ENCODE assay signal across 32 cellular contexts in the genomic region with DNA sequence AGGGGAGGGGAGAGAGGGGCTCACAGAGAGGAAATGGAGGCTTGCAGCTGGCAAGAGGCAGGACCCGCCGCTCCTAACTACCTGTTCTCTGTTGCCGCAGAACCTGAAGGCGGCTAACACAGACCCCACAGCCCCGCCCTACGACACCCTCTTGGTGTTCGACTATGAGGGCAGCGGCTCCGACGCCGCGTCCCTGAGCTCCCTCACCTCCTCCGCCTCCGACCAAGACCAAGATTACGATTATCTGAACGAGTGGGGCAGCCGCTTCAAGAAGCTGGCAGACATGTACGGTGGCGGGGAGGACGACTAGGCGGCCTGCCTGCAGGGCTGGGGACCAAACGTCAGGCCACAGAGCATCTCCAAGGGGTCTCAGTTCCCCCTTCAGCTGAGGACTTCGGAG. TPM values are rescaled to one million over a fixed set of nuclear protein-coding genes. Genes with fewer than 3 reads are reported as not detected.
DNase-seq lines count a peak whose midpoint lies in the region; ATAC-seq, FAIRE-seq and TF ChIP-seq lines count a peak whose summit lies in the region.
"Had no signal": no experiment of that assay in that cellular context is flagged by ENCODE, and none has a peak within 500 bp of the region (broad histone marks: within the 10 kb centered on the region; RNA-seq: fewer than 3 reads in every experiment).

No MANE protein-coding gene starts in this region.

- H3K56ac ChIP-seq in H1 (replicated peaks; ENCODE audit: insufficient read length, low read depth, low read length), result no peak overlapping the region

- H2BK20ac ChIP-seq in H1 (ENCODE audit: low read length), result no peak overlapping the region

- no peak for TF ChIP-seq EP300 in H1 (IDR thresholded peaks at IDR 0.05; ENCODE audit: borderline replicate concordance in 1 of 2, low read depth in 2 of 2, low read length in 2 of 2)

- H4K8ac ChIP-seq in H1 (ENCODE audit: extremely low read depth, insufficient read depth, low read length), result no peak overlapping the region

- H3K4me1 ChIP-seq in NT2/D1 (ENCODE audit: insufficient read depth, insufficient read length), result no peaks in the 10 kb centered on the region
- H3K4me1 ChIP-seq in RWPE2 (ENCODE audit: insufficient read depth, poor library complexity, severe bottlenecking), result peaks cover 5% of the 10 kb centered on the region
- H3K4me1 ChIP-seq in H1 (replicated peaks in 1 of 4; ENCODE audit: control insufficient read depth in 3 of 4, insufficient read depth in 4 of 4, low read length in 3 of 4), result no peaks in the 10 kb centered on the region
- no peaks in the 10 kb centered on the region for H3K4me1 ChIP-seq in testis
- H3K4me1 ChIP-seq: BE2C had no signal

- 89% methylated on average over 19 of the region's 23 CpGs; no CpG with 5 or more reads in 1 of the 2 experiments for WGBS in H1 (ENCODE audit: extremely low coverage in 1 of 2, insufficient coverage in 1 of 2, insufficient read length in 1 of 2, insufficient replicate concordance in 2 of 2, low coverage in 1 of 2, low lambda C conversion rate in 2 of 2, missing lambda C conversion rate in 1 of 2), 2 experiments
- 64 to 78% methylated on average over 22 to 23 of the region's 23 CpGs for WGBS in testis, 2 donors

- H3K9me3 ChIP-seq in NT2/D1 (ENCODE audit: insufficient read depth, low read length) (no peaks in the 10 kb centered on the region), RWPE2 (ENCODE audit: severe bottlenecking) (no peaks in the 10 kb centered on the region), H1 (ENCODE audit: insufficient read depth in 2 of 2, low read depth in 1 of 2, low read length in 1 of 2) (no peaks in the 10 kb centered on the region), testis (no peaks in the 10 kb centered on the region)
- H3K9me3 ChIP-seq: BE2C, BLaER1 had no signal

- H4K5ac ChIP-seq in H1 (ENCODE audit: insufficient read length, low read depth, low read length), result no peak overlapping the region

- no peak overlapping the region for H2BK15ac ChIP-seq in H1 (ENCODE audit: low read length)

- POLR2A ChIA-PET in H1 (lab: Charles Lee; ENCODE audit: partially characterized antibody), result interaction anchor here (0.5 to 0.6 kb wide), 2 partner anchors 8 to 52 kb away, joined by 3 read pairs; no protein-coding TSS in a partner anchor

- no peak for TF ChIP-seq RAD21 in H1 (IDR thresholded peaks at IDR 0.05 in 1 of 2, conservative IDR thresholded peaks at IDR 0.05 in 1 of 2; ENCODE audit: low read depth in 2 of 2, low read length in 2 of 2)

- H3K36me3 ChIP-seq in NT2/D1 (ENCODE audit: insufficient read depth, insufficient read length, low read length), result peaks cover 37% of the 10 kb centered on the region
- peaks cover 65% of the 10 kb centered on the region for H3K36me3 ChIP-seq in RWPE2 (ENCODE audit: low read depth)
- peaks cover 12 to 56% (median 42%) of the 10 kb centered on the region in 4 experiments for H3K36me3 ChIP-seq in H1 (ENCODE audit: control insufficient read depth in 2 of 4, insufficient read depth in 4 of 4, low read length in 3 of 4)
- H3K36me3 ChIP-seq in testis (ENCODE audit: low read depth, missing control alignments), result no peaks in the 10 kb centered on the region
- H3K36me3 ChIP-seq: BE2C, BLaER1 had no signal

- no peak overlapping the region for H3K23ac ChIP-seq in H1 (ENCODE audit: insufficient read length)

- no peak overlapping the region for H2BK120ac ChIP-seq in H1 (replicated peaks; ENCODE audit: low read depth, low read length)

- FAIRE-seq in H1 (lab: Jason Lieb, UNC), result no peak
- FAIRE-seq in RCC 7860 (lab: Jason Lieb, UNC), result no peak
- FAIRE-seq: A204.1, GM12878, GM12892, GM18507, GM19239 had no signal

- H3K27me3 ChIP-seq in NT2/D1 (ENCODE audit: insufficient read depth, insufficient read length) (no peaks in the 10 kb centered on the region), RWPE2 (ENCODE audit: insufficient read depth, poor library complexity, severe bottlenecking) (no peaks in the 10 kb centered on the region), H1 (replicated peaks in 1 of 4; ENCODE audit: control insufficient read depth in 3 of 4, extremely low read depth in 1 of 4, insufficient read depth in 3 of 4, low read length in 3 of 4) (no peaks in the 10 kb centered on the region; a peak in 1 of 7 replicates), testis (no peaks in the 10 kb centered on the region)
- H3K27me3 ChIP-seq: BE2C, BLaER1 had no signal

- H3K9ac ChIP-seq in NT2/D1 (ENCODE audit: insufficient read length, low read depth) (peak overlapping the region; percentile 50), H1 (replicated peaks in 1 of 4; ENCODE audit: extremely low read depth in 1 of 4, low read depth in 3 of 4, low read length in 3 of 4) (no peak overlapping the region)
- H3K9ac ChIP-seq: BLaER1 had no signal

- H2AFZ ChIP-seq in H1 (ENCODE audit: low read length), result no peak overlapping the region

- no peak overlapping the region for H2BK12ac ChIP-seq in H1 (ENCODE audit: low read depth, low read length)

- no peak overlapping the region for H4K91ac ChIP-seq in H1 (replicated peaks; ENCODE audit: insufficient read length, low read length)

- TF ChIP-seq POLR2A in H1 (IDR thresholded peaks at IDR 0.05; ENCODE audit: control extremely low read depth in 1 of 2, low read depth in 2 of 2, low read length in 2 of 2) (no peak), testis (IDR thresholded peaks at IDR 0.05) (no peak)

- H3K4me2 ChIP-seq in H1 (ENCODE audit: insufficient read depth in 1 of 2, low read depth in 2 of 2, low read length in 2 of 2), result no peak overlapping the region
- H3K4me2 ChIP-seq: BLaER1 had no signal

- peak overlapping the region; percentile 52; the same call in 1 of the 2 replicates for H2BK5ac ChIP-seq in H1 (ENCODE audit: low read depth, low read length)

- DNase-seq in NT2/D1 (ENCODE audit: low read depth, low spot score), result no peak
- DNase-seq in RWPE2 (ENCODE audit: low spot score), result no peak
- DNase-seq in H1 (ENCODE audit: low read depth in 1 of 2, low spot score in 2 of 2), result no peak
- peak; percentile 44 for DNase-seq in testis
- DNase-seq in left colon, result no peak
- DNase-seq in NCI-H524 (lab: John Stamatoyannopoulos, UW), result no peak
- no peak for DNase-seq in RCC 7860 (ENCODE audit: low spot score)
- DNase-seq: 8988T; ACHN; BE2C; C1 segment of cervical spinal cord; CD4-positive, alpha-beta memory T cell; CD4-positive, CD25-positive, alpha-beta regulatory T cell; CD8-positive, alpha-beta memory T cell; COR-L47; DMS 273 treated with DMSO at 0.1 percent for 48 hours; DMS153; DMS53; DMS79; DND-41; EL; GDM1 had no signal

- no peaks in the 10 kb centered on the region for H3K79me2 ChIP-seq in H1 (ENCODE audit: control insufficient read depth in 1 of 2, insufficient read depth in 2 of 2, low read length in 2 of 2)

- no peaks in the 10 kb centered on the region for H3K23me2 ChIP-seq in H1 (ENCODE audit: low read depth, low read length)

- H3K4me3 ChIP-seq in NT2/D1 (ENCODE audit: insufficient read length, low read depth), result no peak overlapping the region
- H3K4me3 ChIP-seq in RWPE2 (ENCODE audit: severe bottlenecking), result no peak overlapping the region
- no peak overlapping the region for H3K4me3 ChIP-seq in H1 (ENCODE audit: extremely low read depth in 1 of 4, insufficient read depth in 2 of 4, low read depth in 3 of 4, low read length in 4 of 4)
- no peak overlapping the region for H3K4me3 ChIP-seq in testis
- H3K4me3 ChIP-seq: BLaER1, GM12878 had no signal

- H3K4ac ChIP-seq in H1 (replicated peaks; ENCODE audit: insufficient read length, low read depth, low read length), result no peak overlapping the region

- H2AK5ac ChIP-seq in H1 (ENCODE audit: low read depth, low read length), result no peak overlapping the region

- H3K27ac ChIP-seq in RWPE2 (ENCODE audit: poor library complexity, severe bottlenecking), result peak overlapping the region; percentile 9
- no peak overlapping the region; the same call in 1 of the 2 replicates for H3K27ac ChIP-seq in H1 (ENCODE audit: low read depth, low read length)
- no peak overlapping the region for H3K27ac ChIP-seq in testis
- H3K27ac ChIP-seq: BLaER1 had no signal

- no peak overlapping the region for H3K14ac ChIP-seq in H1 (ENCODE audit: insufficient read length)

- ATAC-seq in RWPE2 (ENCODE audit: low read depth), result no peak
- no peak for ATAC-seq in GM18870 (IDR thresholded peaks at IDR 0.05; ENCODE audit: unreplicated experiment)
- no peak for ATAC-seq in left colon
- ATAC-seq: GM12878 had no signal

- intact Hi-C loops in testis (cut with DNase I; ENCODE audit: low total_unique reads), result no loop called here
- intact Hi-C loops in left colon (cut with DNase I, micrococcal nuclease), result loop anchor here in 1 of 2 donors (10.0 kb wide), 1 partner anchor 107 kb away; no protein-coding TSS in a partner anchor

- peaks cover 0 to 2% of the 10 kb centered on the region in 2 experiments for H4K20me1 ChIP-seq in H1 (replicated peaks in 1 of 2; ENCODE audit: control insufficient read depth in 1 of 2, insufficient read depth in 2 of 2, low read length in 2 of 2)
- H4K20me1 ChIP-seq: BLaER1 had no signal

- CTCF ChIA-PET in H1 (lab: Charles Lee; ENCODE audit: partially characterized antibody), result interaction anchor here (0.7 to 4.8 kb wide), 9 partner anchors 8 to 1686 kb away, joined by 3 to 20 read pairs (median 3); no protein-coding TSS in a partner anchor

- no peak for TF ChIP-seq CTCF in RWPE2 (IDR thresholded peaks at IDR 0.05; ENCODE audit: poor library complexity, severe bottlenecking)
- no peak for TF ChIP-seq CTCF in H1 (IDR thresholded peaks at IDR 0.05; ENCODE audit: control extremely low read depth in 1 of 3, insufficient read depth in 1 of 3, low read depth in 1 of 3, low read length in 3 of 3)
- no peak for TF ChIP-seq CTCF in testis (IDR thresholded peaks at IDR 0.05)

- H3K79me1 ChIP-seq in H1 (ENCODE audit: low read depth, low read length), result no peaks in the 10 kb centered on the region; the same call in 1 of the 2 replicates

- H3K18ac ChIP-seq in H1 (ENCODE audit: extremely low read depth, low read length), result no peak overlapping the region

RNA-seq across cellular contexts. Expression of a gene that starts 39.0 kb away (rescaled TPM):
- 265 and 319 TPM in 2 replicates for total RNA-seq in H1 (2021; fragmentation: NEBNext Ultra II Directional; extraction: Animal tissue kit (Norgen Biotek cat#: 25700))
- polyA plus RNA-seq in H1 (2011; rRNA removed) (119 and 133 TPM in 2 replicates), testis (ENCODE audit: insufficient read depth, low read depth, low replicate concordance) (5.5 TPM)
- 140 TPM for polyA plus RNA-seq in H1 (2011; cell fraction: cytosol; rRNA removed)
- polyA plus RNA-seq in H1 (2011; cell fraction: nucleus; rRNA removed), result 186 TPM
- 164 to 357 TPM (median 291 TPM) in 4 replicates for polyA plus RNA-seq in H1 (2012, experiment 1 of 2)
- polyA plus RNA-seq in H1 (2012, experiment 2 of 2), result 25.7 TPM
- 267 TPM for polyA plus RNA-seq in H1 (2013, experiment 1 of 2)
- 227 TPM for polyA plus RNA-seq in H1 (2013, experiment 2 of 2)
- 304 and 433 TPM in 2 replicates for polyA minus RNA-seq in H1 (2011; rRNA and poly(A)+ RNA removed)
- polyA minus RNA-seq in H1 (2011; cell fraction: cytosol; rRNA and poly(A)+ RNA removed), result 438 TPM
- 171 TPM for polyA minus RNA-seq in H1 (2011; cell fraction: nucleus; rRNA and poly(A)+ RNA removed)
- total RNA-seq in testis (1 to 10 TPM in 1 of 2 donors, under 1 TPM in 1; 0.94 to 2.1 TPM), left colon (100 to 1,000 TPM; 714 to 770 TPM)

RNA-seq across cellular contexts. Expression of a gene that starts 53.0 kb away (rescaled TPM):
- 142 and 146 TPM in 2 replicates for total RNA-seq in H1 (2021; fragmentation: NEBNext Ultra II Directional; extraction: Animal tissue kit (Norgen Biotek cat#: 25700))
- polyA plus RNA-seq in H1 (2011; rRNA removed) (171 and 251 TPM in 2 replicates), testis (ENCODE audit: insufficient read depth, low read depth, low replicate concordance) (5.4 TPM)
- 204 TPM for polyA plus RNA-seq in H1 (2011; cell fraction: cytosol; rRNA removed)
- 481 TPM for polyA plus RNA-seq in H1 (2011; cell fraction: nucleus; rRNA removed)
- 112 to 170 TPM (median 160 TPM) in 4 replicates for polyA plus RNA-seq in H1 (2012, experiment 1 of 2)
- 101 TPM for polyA plus RNA-seq in H1 (2012, experiment 2 of 2)
- 437 TPM for polyA plus RNA-seq in H1 (2013, experiment 1 of 2)
- 385 TPM for polyA plus RNA-seq in H1 (2013, experiment 2 of 2)
- 257 and 277 TPM in 2 replicates for polyA minus RNA-seq in H1 (2011; rRNA and poly(A)+ RNA removed)
- polyA minus RNA-seq in H1 (2011; cell fraction: cytosol; rRNA and poly(A)+ RNA removed), result 112 TPM
- polyA minus RNA-seq in H1 (2011; cell fraction: nucleus; rRNA and poly(A)+ RNA removed), result 87.8 TPM
- total RNA-seq in testis (1 to 10 TPM; 3.0 to 8.2 TPM), left colon (under 1 TPM; 0.81 to 0.89 TPM)
- total RNA-seq: A673; CD8-positive, alpha-beta memory T cell had no signal
- polyA plus RNA-seq: AG04450; CD14-positive monocyte; CD4-positive, alpha-beta memory T cell had no signal

Comparison
In these comparisons a context has a peak if more than half of its experiments do, and no peak if none do; other contexts are left out.
1. RNA of a gene that starts 39.0 kb away (total RNA-seq): 714 to 770 TPM in left colon and 265 to 319 TPM in H1; 0.94 to 2.1 TPM in testis; every median in the first group is over 10 times any median in the second.
2. RNA of a gene that starts 53.0 kb away (total RNA-seq): 142 to 146 TPM in H1; 3.0 to 8.2 TPM in testis and 0.81 to 0.89 TPM in left colon; every median in the first group is over 10 times any median in the second.